ENCODE assay signal across 22 cellular contexts in the genomic region with DNA sequence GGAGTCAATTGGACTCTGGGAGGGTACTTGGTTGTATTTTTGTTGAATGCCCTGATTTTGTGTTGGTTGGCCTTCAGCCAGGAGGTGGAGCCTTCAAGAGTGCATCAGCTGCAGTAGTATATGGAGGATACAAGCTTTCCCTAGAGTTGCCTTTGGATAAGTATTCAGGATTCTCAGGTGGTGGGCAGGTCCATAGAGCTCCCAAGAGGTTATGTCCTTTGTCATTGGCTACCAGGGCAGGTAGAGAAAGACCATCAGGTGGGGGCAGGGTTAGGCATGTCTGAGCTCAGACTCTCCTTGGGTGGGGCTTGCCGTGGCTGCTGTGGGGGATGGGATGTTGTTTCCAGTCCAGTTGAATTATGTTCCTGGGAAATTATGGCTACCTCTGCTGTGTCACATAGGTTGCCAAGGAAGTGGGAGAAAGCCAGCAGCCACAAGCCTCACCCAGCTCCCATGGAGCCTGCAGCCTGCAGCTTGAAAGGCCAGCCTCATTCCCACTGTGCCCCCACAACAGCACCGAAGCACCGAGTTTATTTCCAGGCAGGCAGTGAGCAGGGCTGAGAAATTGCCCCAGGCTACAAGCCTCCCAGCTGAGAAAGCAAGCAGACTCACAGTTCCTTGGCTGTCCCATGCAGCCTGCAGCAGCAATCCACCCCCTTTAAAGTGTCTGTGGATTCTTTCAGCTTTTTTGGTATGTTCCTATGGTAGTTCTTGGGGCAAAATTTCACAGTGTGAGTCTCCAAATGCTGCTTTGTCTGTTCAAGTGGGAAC. TPM values are rescaled to one million over a fixed set of nuclear protein-coding genes. Genes with fewer than 3 reads are reported as not detected.
A peak's percentile ranks its signal among the peaks of the same experiment; 100 is the strongest.
DNase-seq lines count a peak whose midpoint lies in the region; ATAC-seq, FAIRE-seq and TF ChIP-seq lines count a peak whose summit lies in the region.
"Had no signal": no experiment of that assay in that cellular context is flagged by ENCODE, and none has a peak within 500 bp of the region (broad histone marks: within the 10 kb centered on the region; RNA-seq: fewer than 3 reads in every experiment).

No MANE protein-coding gene starts in this region.

- no peak overlapping the region for H4K5ac ChIP-seq in H1 (ENCODE audit: insufficient read length, low read depth, low read length)

- H3K4me1 ChIP-seq in H1 (replicated peaks in 1 of 4; ENCODE audit: control insufficient read depth in 3 of 4, insufficient read depth in 4 of 4, low read length in 3 of 4) (peaks cover 3 to 11% (median 7%) of the 10 kb centered on the region in 4 experiments), neuronal stem cell (ENCODE audit: control insufficient read depth in 2 of 2, insufficient read depth in 1 of 2, low read depth in 1 of 2, low read length in 2 of 2) (peaks cover 0 to 6% of the 10 kb centered on the region in 2 donors)
- H3K4me1 ChIP-seq: gastrocnemius medialis had no signal

- no peak overlapping the region for H3K23ac ChIP-seq in H1 (ENCODE audit: insufficient read length)
- H3K23ac ChIP-seq in neuronal stem cell (ENCODE audit: low read depth, low read length, poor library complexity) = no peak overlapping the region

- peak overlapping the region; percentile 91; the same call in 1 of the 2 replicates for H2BK20ac ChIP-seq in H1 (ENCODE audit: low read length)

- H3K4me2 ChIP-seq in H1 (ENCODE audit: insufficient read depth in 1 of 2, low read depth in 2 of 2, low read length in 2 of 2) (no peak overlapping the region; a peak in 2 of 4 replicates), neuronal stem cell (ENCODE audit: insufficient read depth, low read length, poor library complexity, severe bottlenecking) (no peak overlapping the region)
- H3K4me2 ChIP-seq: PC-9 had no signal

- H4K8ac ChIP-seq in H1 (ENCODE audit: extremely low read depth, insufficient read depth, low read length) = peak overlapping the region; percentile 63; the same call in 1 of the 2 replicates
- H4K8ac ChIP-seq in neuronal stem cell (ENCODE audit: low read depth, low read length) = peak overlapping the region; percentile 65

- no peak for FAIRE-seq in H1 (lab: Jason Lieb, UNC)
- FAIRE-seq: small intestine had no signal

- H2BK12ac ChIP-seq in H1 (ENCODE audit: low read depth, low read length) = peak overlapping the region; percentile 68; the same call in 1 of the 2 replicates
- no peak overlapping the region for H2BK12ac ChIP-seq in neuronal stem cell (ENCODE audit: low read length)

- no peaks in the 10 kb centered on the region for H3K23me2 ChIP-seq in H1 (ENCODE audit: low read depth, low read length)

- TF ChIP-seq POLR2A in H1 (IDR thresholded peaks at IDR 0.05; ENCODE audit: control extremely low read depth in 1 of 2, low read depth in 2 of 2, low read length in 2 of 2) = no peak

- no peaks in the 10 kb centered on the region for H4K20me1 ChIP-seq in H1 (replicated peaks in 1 of 2; ENCODE audit: control insufficient read depth in 1 of 2, insufficient read depth in 2 of 2, low read length in 2 of 2)

- POLR2A ChIA-PET in H1 (lab: Charles Lee; ENCODE audit: partially characterized antibody) = no interaction called here

- H2AK5ac ChIP-seq in H1 (ENCODE audit: low read depth, low read length) = no peak overlapping the region
- H2AK5ac ChIP-seq in neuronal stem cell (ENCODE audit: low read depth, low read length) = no peak overlapping the region

- H2BK5ac ChIP-seq in H1 (ENCODE audit: low read depth, low read length) = peak overlapping the region; percentile 58; the same call in 1 of the 2 replicates
- no peak overlapping the region for H2BK5ac ChIP-seq in neuronal stem cell (ENCODE audit: low read length)

- peak in 1 of 3 experiments; percentile 9; a peak in 1 of 4 replicates for TF ChIP-seq CTCF in H1 (IDR thresholded peaks at IDR 0.05; ENCODE audit: control extremely low read depth in 1 of 3, insufficient read depth in 1 of 3, low read depth in 1 of 3, low read length in 3 of 3)

- CTCF ChIA-PET in H1 (lab: Charles Lee; ENCODE audit: partially characterized antibody) = interaction anchor here (0.6 to 0.9 kb wide), 5 partner anchors 20 to 396 kb away, joined by 3 to 4 read pairs (median 3); no protein-coding TSS in a partner anchor

- H4K91ac ChIP-seq in H1 (replicated peaks; ENCODE audit: insufficient read length, low read length) = no peak overlapping the region
- H4K91ac ChIP-seq in neuronal stem cell (ENCODE audit: low read depth, low read length, poor library complexity) = no peak overlapping the region

- H3K36me3 ChIP-seq in H1 (ENCODE audit: control insufficient read depth in 2 of 4, insufficient read depth in 4 of 4, low read length in 3 of 4) (no peaks in the 10 kb centered on the region), neuronal stem cell (replicated peaks in 1 of 2; ENCODE audit: control insufficient read depth in 2 of 2, insufficient read depth in 2 of 2, low read length in 2 of 2) (no peaks in the 10 kb centered on the region)
- H3K36me3 ChIP-seq: gastrocnemius medialis, tibial nerve had no signal

- H3K9me3 ChIP-seq in H1 (ENCODE audit: insufficient read depth in 2 of 2, low read depth in 1 of 2, low read length in 1 of 2) (no peaks in the 10 kb centered on the region), neuronal stem cell (replicated peaks in 1 of 2; ENCODE audit: control insufficient read depth in 2 of 2, insufficient read depth in 1 of 2, low read depth in 1 of 2, low read length in 2 of 2) (no peaks in the 10 kb centered on the region)
- H3K9me3 ChIP-seq: gastrocnemius medialis, tibial nerve had no signal

- no peak overlapping the region for H3K56ac ChIP-seq in H1 (replicated peaks; ENCODE audit: insufficient read length, low read depth, low read length)

- ATAC-seq in HG02588 (IDR thresholded peaks at IDR 0.05; ENCODE audit: unreplicated experiment) = no peak
- ATAC-seq: gastrocnemius medialis, left lobe of liver had no signal

- H3K27ac ChIP-seq in H1 (ENCODE audit: low read depth, low read length) (no peak overlapping the region), neuronal stem cell (replicated peaks; ENCODE audit: low read length) (no peak overlapping the region)
- H3K27ac ChIP-seq: gastrocnemius medialis, PC-9, tibial nerve had no signal

- TF ChIP-seq RAD21 in H1 (IDR thresholded peaks at IDR 0.05 in 1 of 2, conservative IDR thresholded peaks at IDR 0.05 in 1 of 2; ENCODE audit: low read depth in 2 of 2, low read length in 2 of 2) = no peak; a peak in 1 of 4 replicates

- H3K4me3 ChIP-seq in H1 (ENCODE audit: extremely low read depth in 1 of 4, insufficient read depth in 2 of 4, low read depth in 3 of 4, low read length in 4 of 4) (no peak overlapping the region), neuronal stem cell (ENCODE audit: low read length in 2 of 2) (no peak overlapping the region)
- H3K4me3 ChIP-seq: gastrocnemius medialis, PC-9, tibial nerve had no signal

- H2AFZ ChIP-seq in H1 (ENCODE audit: low read length) (peak overlapping the region; percentile 83), neuronal stem cell (ENCODE audit: low read length) (peak overlapping the region; percentile 41)
- H2AFZ ChIP-seq: PC-9 had no signal

- 80% methylated on average over 3 of the region's 3 CpGs; no CpG with 5 or more reads in 1 of the 2 experiments for WGBS in H1 (ENCODE audit: extremely low coverage in 1 of 2, insufficient coverage in 1 of 2, insufficient read length in 1 of 2, insufficient replicate concordance in 2 of 2, low coverage in 1 of 2, low lambda C conversion rate in 2 of 2, missing lambda C conversion rate in 1 of 2), 2 experiments
- whole genome bisulfite sequencing in neuronal stem cell (ENCODE audit: extremely low coverage in 2 of 2, insufficient read length in 2 of 2, insufficient replicate concordance in 1 of 2), 2 donors = no CpG with 5 or more reads among the region's 3 CpGs

- peak; percentile 13 for DNase-seq in HT1080 (ENCODE audit: low read depth)
- peak; percentile 96 for DNase-seq in NCI-H69 (lab: John Stamatoyannopoulos, UW)
- DNase-seq in H1 (ENCODE audit: low read depth in 1 of 2, low spot score in 2 of 2) = no peak
- no peak for DNase-seq in neuronal stem cell (ENCODE audit: low spot score)
- DNase-seq in kidney glomerular epithelial cell (lab: John Stamatoyannopoulos, UW) = no peak
- DNase-seq in NCI-H2029 (lab: John Stamatoyannopoulos, UW) = no peak
- DNase-seq in HT-29 (ENCODE audit: low spot score) = no peak
- DNase-seq: activated CD4-positive, alpha-beta T cell treated with anti-CD3 and anti-CD28 coated beads, Interleukin-2, amount 10 ng/mL, durations not matched to agents 7 days and 5 days; activated gamma-delta T cell; CD4-positive, alpha-beta T cell; DMS53; erythroblast; gastrocnemius medialis; NCI-H1105; small intestine; stimulated activated CD4-positive, alpha-beta T cell treated with anti-CD3 and anti-CD28 coated beads, Interleukin-2, amount 100 ng/mL, for 48 hours had no signal

- no peaks in the 10 kb centered on the region for H3K79me2 ChIP-seq in H1 (ENCODE audit: control insufficient read depth in 1 of 2, insufficient read depth in 2 of 2, low read length in 2 of 2)

- H3K14ac ChIP-seq in H1 (ENCODE audit: insufficient read length) (no peak overlapping the region), neuronal stem cell (ENCODE audit: low read length) (peak overlapping the region; percentile 98)

- peak overlapping the region; percentile 15; the same call in 1 of the 2 replicates for H3K18ac ChIP-seq in H1 (ENCODE audit: extremely low read depth, low read length)
- H3K18ac ChIP-seq in neuronal stem cell (ENCODE audit: low read length) = peak overlapping the region; percentile 89

- H2BK15ac ChIP-seq in H1 (ENCODE audit: low read length) = peak overlapping the region; percentile 65; the same call in 1 of the 2 replicates
- H2BK15ac ChIP-seq in neuronal stem cell (ENCODE audit: low read length) = no peak overlapping the region

- no peak overlapping the region for H3K4ac ChIP-seq in H1 (replicated peaks; ENCODE audit: insufficient read length, low read depth, low read length)
- H3K4ac ChIP-seq in neuronal stem cell (ENCODE audit: low read length) = no peak overlapping the region

- H2BK120ac ChIP-seq in H1 (replicated peaks; ENCODE audit: low read depth, low read length) (no peak overlapping the region), neuronal stem cell (ENCODE audit: low read depth, low read length) (no peak overlapping the region)

- H3K27me3 ChIP-seq in H1 (replicated peaks in 1 of 4; ENCODE audit: control insufficient read depth in 3 of 4, extremely low read depth in 1 of 4, insufficient read depth in 3 of 4, low read length in 3 of 4) (no peaks in the 10 kb centered on the region), neuronal stem cell (ENCODE audit: control insufficient read depth in 3 of 3, insufficient read depth in 3 of 3, low read depth in 1 of 3, low read length in 3 of 3) (no peaks in the 10 kb centered on the region)
- H3K27me3 ChIP-seq: gastrocnemius medialis, tibial nerve had no signal

- H3K9ac ChIP-seq in H1 (replicated peaks in 1 of 4; ENCODE audit: extremely low read depth in 1 of 4, low read depth in 3 of 4, low read length in 3 of 4) (no peak overlapping the region), neuronal stem cell (ENCODE audit: low read depth, low read length, poor library complexity) (no peak overlapping the region)

- H3K79me1 ChIP-seq in H1 (ENCODE audit: low read depth, low read length) (no peaks in the 10 kb centered on the region), neuronal stem cell (ENCODE audit: low read depth, low read length) (no peaks in the 10 kb centered on the region)

- no peak for TF ChIP-seq EP300 in H1 (IDR thresholded peaks at IDR 0.05; ENCODE audit: borderline replicate concordance in 1 of 2, low read depth in 2 of 2, low read length in 2 of 2)

RNA-seq across cellular contexts. Expression of gene CHST9, which starts 38.6 kb away (rescaled TPM):
- not detected in 2 replicates for total RNA-seq in HT1080 (2014; rRNA removed; shearing (Covaris generic))
- polyA plus RNA-seq in HT1080 (2015; cell fraction: cytosol; rRNA removed) = 0.01 and 0.02 TPM in 2 replicates
- polyA plus RNA-seq in HT1080 (2015; cell fraction: nucleus; rRNA removed) = 0.11 TPM in 1 of 2 replicates, not detected in the other
- 24.3 and 25.3 TPM in 2 replicates for total RNA-seq in H1 (2021; fragmentation: NEBNext Ultra II Directional; extraction: Animal tissue kit (Norgen Biotek cat#: 25700))
- polyA plus RNA-seq in H1 (2011; rRNA removed) = 1.8 and 3.2 TPM in 2 replicates
- 4.3 TPM for polyA plus RNA-seq in H1 (2011; cell fraction: cytosol; rRNA removed)
- 1.7 TPM for polyA plus RNA-seq in H1 (2011; cell fraction: nucleus; rRNA removed)
- polyA plus RNA-seq in H1 (2012, experiment 1 of 2) = 4.7 to 13.7 TPM (median 7.6 TPM) in 4 replicates
- polyA plus RNA-seq in H1 (2012, experiment 2 of 2) = 0.97 TPM
- 20.0 TPM for polyA plus RNA-seq in H1 (2013, experiment 1 of 2)
- polyA plus RNA-seq in H1 (2013, experiment 2 of 2) = 23.4 TPM
- polyA minus RNA-seq in H1 (2011; rRNA and poly(A)+ RNA removed) = 4.3 and 7.4 TPM in 2 replicates
- polyA minus RNA-seq in H1 (2011; cell fraction: cytosol; rRNA and poly(A)+ RNA removed) = 3.4 TPM
- 7.9 TPM for polyA minus RNA-seq in H1 (2011; cell fraction: nucleus; rRNA and poly(A)+ RNA removed)
- polyA plus RNA-seq in neuronal stem cell (2013, experiment 1 of 2) = 0.31 TPM
- 0.35 TPM for polyA plus RNA-seq in neuronal stem cell (2013, experiment 2 of 2)
- total RNA-seq in HT-29 (2014; rRNA removed; shearing (Covaris generic)) = not detected in 2 replicates
- total RNA-seq: activated CD4-positive, alpha-beta T cell treated with anti-CD3 and anti-CD28 coated beads, Interleukin-2, amount 10 ng/mL, durations not matched to agents 7 days and 5 days; CD4-positive, alpha-beta T cell; LHCN-M2; pulmonary artery endothelial cell had no signal

Comparison
In these comparisons a context has a peak if more than half of its experiments do, and no peak if none do; other contexts are left out.
1. DNase-seq: peak in HT1080 (single experiment) and NCI-H69 (single experiment); none in H1 (0 of 2), neuronal stem cell (single experiment), kidney glomerular epithelial cell (single experiment), NCI-H2029 (single experiment) and HT-29 (single experiment).
2. RNA of gene CHST9, which starts 38.6 kb away (total RNA-seq): 24.3 to 25.3 TPM in H1; not detected in HT1080 and not detected in HT-29; every median in the first group is over 10 times any median in the second.